In genomic region chrX:121457096-121457495, GRCh38 we compare ENCODE assay signal across 23 cellular contexts.
"Had no signal": no experiment of that assay in that cellular context is flagged by ENCODE, and none has a peak within 500 bp of the region (broad histone marks: within the 10 kb centered on the region; RNA-seq: fewer than 3 reads in every experiment).

No MANE protein-coding gene starts in this region.

- H3K4me2 ChIP-seq: smooth muscle cell had no signal

- DNase-seq: activated CD4-positive, alpha-beta T cell treated with anti-CD3 and anti-CD28 coated beads, Interleukin-2, amount 50 U/mL, for 1 hour; activated CD4-positive, CD25-positive, alpha-beta regulatory T cell treated with anti-CD3 and anti-CD28 coated beads, Interleukin-2, amount 50 U/mL, for 72 hours; activated CD8-positive, alpha-beta memory T cell treated with anti-CD3 and anti-CD28 coated beads, Interleukin-2, amount 50 U/mL, for 4 hours; activated naive CD4-positive, alpha-beta T cell treated with anti-CD3 and anti-CD28 coated beads, Interleukin-2, amount 10 ng/mL, durations not matched to agents 7 days and 5 days; activated naive CD8-positive, alpha-beta T cell treated with anti-CD3 and anti-CD28 coated beads, Interleukin-2, amount 50 U/mL, for 24 hours; activated T-cell treated with anti-CD3 and anti-CD28 coated beads, Interleukin-2, amount 50 U/mL, for 4 hours; aorta; brain microvascular endothelial cell; colonic mucosa; erythroblast; foreskin melanocyte; glutamatergic neuron; hypothalamus; pancreas; right lobe of liver; stimulated activated CD4-positive, alpha-beta T cell treated with anti-CD3 and anti-CD28 coated beads, Interleukin-4, amount 100 ng/mL, for 1 hour; stomach; testis had no signal

- H3K27ac ChIP-seq: brain microvascular endothelial cell, colonic mucosa, neutrophil, pancreas, right lobe of liver, stomach, testis had no signal

- H3K9me3 ChIP-seq: colonic mucosa, neutrophil, pancreas, right lobe of liver, testis had no signal

- H3K4me3 ChIP-seq: colonic mucosa, lung, pancreas, right lobe of liver, smooth muscle cell, stomach, testis had no signal

- ATAC-seq: activated naive CD8-positive, alpha-beta T cell treated with anti-CD3 and anti-CD28 coated beads, Interleukin-2, amount 50 U/mL, for 24 hours; natural killer cell treated with Interleukin-12 subunit alpha and Interleukin-12 subunit beta and Interleukin-15 and Interleukin-18, amount 100 ng/mL, for 72 hours; pancreas; right lobe of liver had no signal

- H3K36me3 ChIP-seq: brain microvascular endothelial cell, colonic mucosa, neutrophil, pancreas, right lobe of liver, stomach had no signal

- H3K4me1 ChIP-seq: colonic mucosa, pancreas, right lobe of liver, stomach, testis had no signal

- FAIRE-seq: keratinocyte, pancreas had no signal

- H3K27me3 ChIP-seq: brain microvascular endothelial cell, colonic mucosa, neutrophil, pancreas, right lobe of liver, stomach, testis had no signal
